ENCODE assay signal across 1 cellular context in genomic region chr9:114107286-114108001, GRCh38.
TF ChIP-seq lines count a peak whose summit lies in the region.

No MANE protein-coding gene starts in this region.

TF ChIP-seq in H1, 55 proteins besides CTCF, POLR2A, EP300 and RAD21:
- TF ChIP-seq PHF8 (conservative IDR thresholded peaks at IDR 0.05; ENCODE audit: low read depth, low read length): no peak
- no peak for TF ChIP-seq YY1 (IDR thresholded peaks at IDR 0.05; ENCODE audit: low read depth, low read length)
- no peak for TF ChIP-seq CHD2 (IDR thresholded peaks at IDR 0.05; ENCODE audit: low read length)
- TF ChIP-seq EGR1 (IDR thresholded peaks at IDR 0.05; ENCODE audit: borderline replicate concordance, low read depth, low read length): no peak
- no peak for TF ChIP-seq SP1 (IDR thresholded peaks at IDR 0.05; ENCODE audit: low read depth, low read length)
- TF ChIP-seq ZNF274 (IDR thresholded peaks at IDR 0.05; ENCODE audit: borderline replicate concordance, extremely low read depth, low read length): no peak
- no peak for TF ChIP-seq CTBP2 (IDR thresholded peaks at IDR 0.05; ENCODE audit: borderline replicate concordance, insufficient read depth, insufficient read length, low read length)
- TF ChIP-seq CHD1 (IDR thresholded peaks at IDR 0.05; ENCODE audit: low read depth, low read length): no peak
- no peak for TF ChIP-seq SP4 (IDR thresholded peaks at IDR 0.05; ENCODE audit: low read length)
- no peak for TF ChIP-seq SUZ12 (IDR thresholded peaks at IDR 0.05; ENCODE audit: low read length)
- TF ChIP-seq JUN (IDR thresholded peaks at IDR 0.05; ENCODE audit: low read depth, low read length): no peak
- no peak for TF ChIP-seq BRCA1 (IDR thresholded peaks at IDR 0.05; ENCODE audit: low read depth, low read length)
- no peak for TF ChIP-seq MAFK (IDR thresholded peaks at IDR 0.05; ENCODE audit: low read depth, low read length)
- TF ChIP-seq CBX5 (IDR thresholded peaks at IDR 0.05; ENCODE audit: low read depth, low read length): no peak
